Comparison of ENCODE assay signal across 1 cellular context in genomic region chr3:136882575-136882974, GRCh38.
TF ChIP-seq lines count a peak whose summit lies in the region.

No MANE protein-coding gene starts in this region.

TF ChIP-seq in K562, 482 proteins besides CTCF, POLR2A, EP300 and RAD21 (continued from another document):
- no peak for TF ChIP-seq PRDM10 (IDR thresholded peaks at IDR 0.05; ENCODE audit: partially characterized antibody)
- no peak for TF ChIP-seq LCOR (CRISPR knock-in tag; IDR thresholded peaks at IDR 0.05)
- TF ChIP-seq CREB5 (CRISPR knock-in tag; IDR thresholded peaks at IDR 0.05) = no peak
- TF ChIP-seq CBFA2T2 (conservative IDR thresholded peaks at IDR 0.05) = peak; percentile 37; the same call in 1 of the 2 replicates
- peak; percentile 93 for TF ChIP-seq TOE1 (IDR thresholded peaks at IDR 0.05; ENCODE audit: borderline replicate concordance)
- TF ChIP-seq TOE1 (CRISPR knock-in tag; IDR thresholded peaks at IDR 0.05; ENCODE audit: borderline replicate concordance, low read depth) = no peak
- TF ChIP-seq NFIC (IDR thresholded peaks at IDR 0.05) = no peak
- TF ChIP-seq GTF2A2 (tag; IDR thresholded peaks at IDR 0.05) = no peak
- no peak for TF ChIP-seq MTF1 (CRISPR knock-in tag; IDR thresholded peaks at IDR 0.05; ENCODE audit: borderline replicate concordance)
- TF ChIP-seq ZNF143 (CRISPR knock-in tag; IDR thresholded peaks at IDR 0.05) = peak; percentile 75
- TF ChIP-seq ILK (tag; IDR thresholded peaks at IDR 0.05; ENCODE audit: borderline replicate concordance, low read depth) = no peak
- no peak for TF ChIP-seq PYGO2 (tag; IDR thresholded peaks at IDR 0.05)
- TF ChIP-seq ARHGAP35 (IDR thresholded peaks at IDR 0.05; ENCODE audit: partially characterized antibody) = no peak
- no peak for TF ChIP-seq RBM39 (optimal IDR thresholded peaks at IDR 0.05; ENCODE audit: low read depth, low read length)
- no peak for TF ChIP-seq MCM5 (IDR thresholded peaks at IDR 0.05; ENCODE audit: low read depth)
- TF ChIP-seq CEBPZ (IDR thresholded peaks at IDR 0.05; ENCODE audit: borderline replicate concordance, low read depth, low read length) = no peak
- TF ChIP-seq ARID3B (CRISPR knock-in tag; IDR thresholded peaks at IDR 0.05; ENCODE audit: borderline replicate concordance) = no peak
- no peak for TF ChIP-seq PHTF2 (CRISPR knock-in tag; IDR thresholded peaks at IDR 0.05)
- no peak for TF ChIP-seq ZBTB43 (CRISPR knock-in tag; IDR thresholded peaks at IDR 0.05)
TF ChIP-seq in K562: peak in this region for 13.
